ENCODE assay signal across 1 cellular context in the genomic region with DNA sequence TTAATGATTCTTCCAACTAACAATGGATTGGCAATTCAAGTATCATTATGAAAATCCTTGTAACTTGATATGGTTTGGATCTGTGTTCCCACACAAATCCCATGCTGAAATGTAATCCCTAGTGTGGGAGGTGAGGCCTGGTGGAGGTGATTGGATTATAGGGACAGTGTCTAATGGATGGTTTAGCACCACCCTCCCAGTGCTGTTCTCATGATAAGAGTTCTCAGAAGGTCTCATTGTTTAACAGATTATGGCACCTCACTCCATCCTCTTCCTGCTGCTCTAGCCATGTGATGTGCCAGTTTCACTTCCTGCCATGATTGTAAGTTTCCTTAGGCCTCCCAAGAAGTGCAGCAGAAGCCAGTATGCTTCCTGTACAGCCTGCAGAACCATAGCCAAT.
A peak's percentile ranks its signal among the peaks of the same experiment; 100 is the strongest.
TF ChIP-seq lines count a peak whose summit lies in the region.

No MANE protein-coding gene starts in this region.

TF ChIP-seq in GM23338, 12 proteins besides CTCF, POLR2A, EP300 and RAD21 (continued from another document):
- TF ChIP-seq, protein P1, sequence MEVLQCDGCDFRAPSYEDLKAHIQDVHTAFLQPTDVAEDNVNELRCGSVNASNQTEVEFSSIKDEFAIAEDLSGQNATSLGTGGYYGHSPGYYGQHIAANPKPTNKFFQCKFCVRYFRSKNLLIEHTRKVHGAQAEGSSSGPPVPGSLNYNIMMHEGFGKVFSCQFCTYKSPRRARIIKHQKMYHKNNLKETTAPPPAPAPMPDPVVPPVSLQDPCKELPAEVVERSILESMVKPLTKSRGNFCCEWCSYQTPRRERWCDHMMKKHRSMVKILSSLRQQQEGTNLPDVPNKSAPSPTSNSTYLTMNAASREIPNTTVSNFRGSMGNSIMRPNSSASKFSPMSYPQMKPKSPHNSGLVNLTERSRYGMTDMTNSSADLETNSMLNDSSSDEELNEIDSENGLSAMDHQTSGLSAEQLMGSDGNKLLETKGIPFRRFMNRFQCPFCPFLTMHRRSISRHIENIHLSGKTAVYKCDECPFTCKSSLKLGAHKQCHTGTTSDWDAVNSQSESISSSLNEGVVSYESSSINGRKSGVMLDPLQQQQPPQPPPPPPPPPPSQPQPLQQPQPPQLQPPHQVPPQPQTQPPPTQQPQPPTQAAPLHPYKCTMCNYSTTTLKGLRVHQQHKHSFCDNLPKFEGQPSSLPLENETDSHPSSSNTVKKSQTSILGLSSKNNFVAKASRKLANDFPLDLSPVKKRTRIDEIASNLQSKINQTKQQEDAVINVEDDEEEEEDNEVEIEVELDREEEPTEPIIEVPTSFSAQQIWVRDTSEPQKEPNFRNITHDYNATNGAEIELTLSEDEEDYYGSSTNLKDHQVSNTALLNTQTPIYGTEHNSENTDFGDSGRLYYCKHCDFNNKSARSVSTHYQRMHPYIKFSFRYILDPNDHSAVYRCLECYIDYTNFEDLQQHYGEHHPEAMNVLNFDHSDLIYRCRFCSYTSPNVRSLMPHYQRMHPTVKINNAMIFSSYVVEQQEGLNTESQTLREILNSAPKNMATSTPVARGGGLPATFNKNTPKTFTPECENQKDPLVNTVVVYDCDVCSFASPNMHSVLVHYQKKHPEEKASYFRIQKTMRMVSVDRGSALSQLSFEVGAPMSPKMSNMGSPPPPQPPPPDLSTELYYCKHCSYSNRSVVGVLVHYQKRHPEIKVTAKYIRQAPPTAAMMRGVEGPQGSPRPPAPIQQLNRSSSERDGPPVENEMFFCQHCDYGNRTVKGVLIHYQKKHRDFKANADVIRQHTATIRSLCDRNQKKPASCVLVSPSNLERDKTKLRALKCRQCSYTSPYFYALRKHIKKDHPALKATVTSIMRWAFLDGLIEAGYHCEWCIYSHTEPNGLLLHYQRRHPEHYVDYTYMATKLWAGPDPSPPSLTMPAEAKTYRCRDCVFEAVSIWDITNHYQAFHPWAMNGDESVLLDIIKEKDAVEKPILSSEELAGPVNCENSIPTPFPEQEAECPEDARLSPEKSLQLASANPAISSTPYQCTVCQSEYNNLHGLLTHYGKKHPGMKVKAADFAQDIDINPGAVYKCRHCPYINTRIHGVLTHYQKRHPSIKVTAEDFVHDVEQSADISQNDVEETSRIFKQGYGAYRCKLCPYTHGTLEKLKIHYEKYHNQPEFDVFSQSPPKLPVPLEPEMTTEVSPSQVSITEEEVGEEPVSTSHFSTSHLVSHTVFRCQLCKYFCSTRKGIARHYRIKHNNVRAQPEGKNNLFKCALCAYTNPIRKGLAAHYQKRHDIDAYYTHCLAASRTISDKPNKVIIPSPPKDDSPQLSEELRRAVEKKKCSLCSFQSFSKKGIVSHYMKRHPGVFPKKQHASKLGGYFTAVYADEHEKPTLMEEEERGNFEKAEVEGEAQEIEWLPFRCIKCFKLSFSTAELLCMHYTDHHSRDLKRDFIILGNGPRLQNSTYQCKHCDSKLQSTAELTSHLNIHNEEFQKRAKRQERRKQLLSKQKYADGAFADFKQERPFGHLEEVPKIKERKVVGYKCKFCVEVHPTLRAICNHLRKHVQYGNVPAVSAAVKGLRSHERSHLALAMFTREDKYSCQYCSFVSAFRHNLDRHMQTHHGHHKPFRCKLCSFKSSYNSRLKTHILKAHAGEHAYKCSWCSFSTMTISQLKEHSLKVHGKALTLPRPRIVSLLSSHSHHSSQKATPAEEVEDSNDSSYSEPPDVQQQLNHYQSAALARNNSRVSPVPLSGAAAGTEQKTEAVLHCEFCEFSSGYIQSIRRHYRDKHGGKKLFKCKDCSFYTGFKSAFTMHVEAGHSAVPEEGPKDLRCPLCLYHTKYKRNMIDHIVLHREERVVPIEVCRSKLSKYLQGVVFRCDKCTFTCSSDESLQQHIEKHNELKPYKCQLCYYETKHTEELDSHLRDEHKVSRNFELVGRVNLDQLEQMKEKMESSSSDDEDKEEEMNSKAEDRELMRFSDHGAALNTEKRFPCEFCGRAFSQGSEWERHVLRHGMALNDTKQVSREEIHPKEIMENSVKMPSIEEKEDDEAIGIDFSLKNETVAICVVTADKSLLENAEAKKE (CRISPR knock-in tag; IDR thresholded peaks at IDR 0.05): no peak
- TF ChIP-seq CREB1 (CRISPR knock-in tag; IDR thresholded peaks at IDR 0.05; ENCODE audit: low read depth): no peak
- no peak for TF ChIP-seq STAT1 (IDR thresholded peaks at IDR 0.05; ENCODE audit: unreplicated experiment)
- no peak for TF ChIP-seq EZH2phosphoT487 (IDR thresholded peaks at IDR 0.05; ENCODE audit: unreplicated experiment)
- TF ChIP-seq, protein P2, sequence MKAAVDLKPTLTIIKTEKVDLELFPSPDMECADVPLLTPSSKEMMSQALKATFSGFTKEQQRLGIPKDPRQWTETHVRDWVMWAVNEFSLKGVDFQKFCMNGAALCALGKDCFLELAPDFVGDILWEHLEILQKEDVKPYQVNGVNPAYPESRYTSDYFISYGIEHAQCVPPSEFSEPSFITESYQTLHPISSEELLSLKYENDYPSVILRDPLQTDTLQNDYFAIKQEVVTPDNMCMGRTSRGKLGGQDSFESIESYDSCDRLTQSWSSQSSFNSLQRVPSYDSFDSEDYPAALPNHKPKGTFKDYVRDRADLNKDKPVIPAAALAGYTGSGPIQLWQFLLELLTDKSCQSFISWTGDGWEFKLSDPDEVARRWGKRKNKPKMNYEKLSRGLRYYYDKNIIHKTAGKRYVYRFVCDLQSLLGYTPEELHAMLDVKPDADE (IDR thresholded peaks at IDR 0.05): 0 out of 2 replicates have a peak, but pooled peaks have one; percentile 25
- 0 out of 2 replicates have a peak, but pooled peaks have one; percentile 25 for TF ChIP-seq NANOG (IDR thresholded peaks at IDR 0.05; ENCODE audit: borderline replicate concordance)
- TF ChIP-seq, protein P3, sequence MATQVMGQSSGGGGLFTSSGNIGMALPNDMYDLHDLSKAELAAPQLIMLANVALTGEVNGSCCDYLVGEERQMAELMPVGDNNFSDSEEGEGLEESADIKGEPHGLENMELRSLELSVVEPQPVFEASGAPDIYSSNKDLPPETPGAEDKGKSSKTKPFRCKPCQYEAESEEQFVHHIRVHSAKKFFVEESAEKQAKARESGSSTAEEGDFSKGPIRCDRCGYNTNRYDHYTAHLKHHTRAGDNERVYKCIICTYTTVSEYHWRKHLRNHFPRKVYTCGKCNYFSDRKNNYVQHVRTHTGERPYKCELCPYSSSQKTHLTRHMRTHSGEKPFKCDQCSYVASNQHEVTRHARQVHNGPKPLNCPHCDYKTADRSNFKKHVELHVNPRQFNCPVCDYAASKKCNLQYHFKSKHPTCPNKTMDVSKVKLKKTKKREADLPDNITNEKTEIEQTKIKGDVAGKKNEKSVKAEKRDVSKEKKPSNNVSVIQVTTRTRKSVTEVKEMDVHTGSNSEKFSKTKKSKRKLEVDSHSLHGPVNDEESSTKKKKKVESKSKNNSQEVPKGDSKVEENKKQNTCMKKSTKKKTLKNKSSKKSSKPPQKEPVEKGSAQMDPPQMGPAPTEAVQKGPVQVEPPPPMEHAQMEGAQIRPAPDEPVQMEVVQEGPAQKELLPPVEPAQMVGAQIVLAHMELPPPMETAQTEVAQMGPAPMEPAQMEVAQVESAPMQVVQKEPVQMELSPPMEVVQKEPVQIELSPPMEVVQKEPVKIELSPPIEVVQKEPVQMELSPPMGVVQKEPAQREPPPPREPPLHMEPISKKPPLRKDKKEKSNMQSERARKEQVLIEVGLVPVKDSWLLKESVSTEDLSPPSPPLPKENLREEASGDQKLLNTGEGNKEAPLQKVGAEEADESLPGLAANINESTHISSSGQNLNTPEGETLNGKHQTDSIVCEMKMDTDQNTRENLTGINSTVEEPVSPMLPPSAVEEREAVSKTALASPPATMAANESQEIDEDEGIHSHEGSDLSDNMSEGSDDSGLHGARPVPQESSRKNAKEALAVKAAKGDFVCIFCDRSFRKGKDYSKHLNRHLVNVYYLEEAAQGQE (IDR thresholded peaks at IDR 0.05; ENCODE audit: unreplicated experiment): no peak
- TF ChIP-seq ZNF331 (CRISPR knock-in tag; IDR thresholded peaks at IDR 0.05; ENCODE audit: low read depth): no peak
